Comparison of ENCODE assay signal across 1 cellular context in the genomic region with DNA sequence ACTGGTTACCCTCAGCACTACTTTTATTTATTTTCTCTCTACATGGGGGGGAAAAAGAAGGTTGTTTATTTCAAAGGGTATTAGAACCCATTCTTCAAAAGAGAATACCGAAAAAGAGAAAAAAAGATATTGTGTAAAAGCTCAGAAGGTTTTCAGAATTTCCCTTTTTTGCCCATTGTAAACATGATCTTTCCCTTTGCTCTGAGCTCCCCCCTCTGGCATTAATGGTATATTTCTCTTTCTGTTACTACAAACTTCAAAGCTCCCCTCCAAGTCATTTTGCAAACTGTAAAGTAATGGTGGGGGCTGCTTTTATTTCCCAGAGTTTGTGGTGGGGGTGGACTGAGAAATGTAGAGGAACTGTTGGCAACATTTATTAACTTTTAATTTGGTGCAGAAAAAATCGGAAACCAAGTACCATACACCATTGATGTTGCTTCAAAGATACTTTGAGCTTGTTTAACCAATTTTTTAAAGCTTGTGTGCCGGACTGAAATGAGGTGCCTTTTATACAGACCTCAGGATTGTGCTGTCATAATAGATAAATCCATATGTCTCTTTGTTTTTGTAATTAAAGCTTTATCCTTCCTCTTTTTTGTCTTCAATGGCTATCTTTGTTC.
TF ChIP-seq lines count a peak whose summit lies in the region.

No MANE protein-coding gene starts in this region.

TF ChIP-seq in K562, 482 proteins besides CTCF, POLR2A, EP300 and RAD21 (continued from another document):
- no peak for TF ChIP-seq CHCHD3 (CRISPR knock-in tag; IDR thresholded peaks at IDR 0.05)
- TF ChIP-seq, protein P1, sequence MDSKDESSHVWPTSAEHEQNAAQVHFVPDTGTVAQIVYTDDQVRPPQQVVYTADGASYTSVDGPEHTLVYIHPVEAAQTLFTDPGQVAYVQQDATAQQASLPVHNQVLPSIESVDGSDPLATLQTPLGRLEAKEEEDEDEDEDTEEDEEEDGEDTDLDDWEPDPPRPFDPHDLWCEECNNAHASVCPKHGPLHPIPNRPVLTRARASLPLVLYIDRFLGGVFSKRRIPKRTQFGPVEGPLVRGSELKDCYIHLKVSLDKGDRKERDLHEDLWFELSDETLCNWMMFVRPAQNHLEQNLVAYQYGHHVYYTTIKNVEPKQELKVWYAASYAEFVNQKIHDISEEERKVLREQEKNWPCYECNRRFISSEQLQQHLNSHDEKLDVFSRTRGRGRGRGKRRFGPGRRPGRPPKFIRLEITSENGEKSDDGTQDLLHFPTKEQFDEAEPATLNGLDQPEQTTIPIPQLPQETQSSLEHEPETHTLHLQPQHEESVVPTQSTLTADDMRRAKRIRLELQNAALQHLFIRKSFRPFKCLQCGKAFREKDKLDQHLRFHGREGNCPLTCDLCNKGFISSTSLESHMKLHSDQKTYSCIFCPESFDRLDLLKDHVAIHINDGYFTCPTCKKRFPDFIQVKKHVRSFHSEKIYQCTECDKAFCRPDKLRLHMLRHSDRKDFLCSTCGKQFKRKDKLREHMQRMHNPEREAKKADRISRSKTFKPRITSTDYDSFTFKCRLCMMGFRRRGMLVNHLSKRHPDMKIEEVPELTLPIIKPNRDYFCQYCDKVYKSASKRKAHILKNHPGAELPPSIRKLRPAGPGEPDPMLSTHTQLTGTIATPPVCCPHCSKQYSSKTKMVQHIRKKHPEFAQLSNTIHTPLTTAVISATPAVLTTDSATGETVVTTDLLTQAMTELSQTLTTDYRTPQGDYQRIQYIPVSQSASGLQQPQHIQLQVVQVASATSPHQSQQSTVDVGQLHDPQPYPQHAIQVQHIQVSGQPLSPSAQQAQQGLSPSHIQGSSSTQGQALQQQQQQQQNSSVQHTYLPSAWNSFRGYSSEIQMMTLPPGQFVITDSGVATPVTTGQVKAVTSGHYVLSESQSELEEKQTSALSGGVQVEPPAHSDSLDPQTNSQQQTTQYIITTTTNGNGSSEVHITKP (IDR thresholded peaks at IDR 0.05; ENCODE audit: partially characterized antibody): peak; percentile 31
- TF ChIP-seq HLTF (IDR thresholded peaks at IDR 0.05): no peak
- TF ChIP-seq, protein P2, sequence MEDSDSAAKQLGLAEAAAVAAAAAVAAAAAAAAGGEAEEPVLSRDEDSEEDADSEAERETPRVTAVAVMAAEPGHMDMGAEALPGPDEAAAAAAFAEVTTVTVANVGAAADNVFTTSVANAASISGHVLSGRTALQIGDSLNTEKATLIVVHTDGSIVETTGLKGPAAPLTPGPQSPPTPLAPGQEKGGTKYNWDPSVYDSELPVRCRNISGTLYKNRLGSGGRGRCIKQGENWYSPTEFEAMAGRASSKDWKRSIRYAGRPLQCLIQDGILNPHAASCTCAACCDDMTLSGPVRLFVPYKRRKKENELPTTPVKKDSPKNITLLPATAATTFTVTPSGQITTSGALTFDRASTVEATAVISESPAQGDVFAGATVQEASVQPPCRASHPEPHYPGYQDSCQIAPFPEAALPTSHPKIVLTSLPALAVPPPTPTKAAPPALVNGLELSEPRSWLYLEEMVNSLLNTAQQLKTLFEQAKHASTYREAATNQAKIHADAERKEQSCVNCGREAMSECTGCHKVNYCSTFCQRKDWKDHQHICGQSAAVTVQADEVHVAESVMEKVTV (CRISPR knock-in tag; IDR thresholded peaks at IDR 0.05): peak; percentile 81
- TF ChIP-seq SMC3 (conservative IDR thresholded peaks at IDR 0.05; ENCODE audit: insufficient read depth, low read depth, low read length): peak; percentile 37; the same call in 1 of the 2 replicates
- TF ChIP-seq BCOR (IDR thresholded peaks at IDR 0.05): no peak
- TF ChIP-seq, protein P3, sequence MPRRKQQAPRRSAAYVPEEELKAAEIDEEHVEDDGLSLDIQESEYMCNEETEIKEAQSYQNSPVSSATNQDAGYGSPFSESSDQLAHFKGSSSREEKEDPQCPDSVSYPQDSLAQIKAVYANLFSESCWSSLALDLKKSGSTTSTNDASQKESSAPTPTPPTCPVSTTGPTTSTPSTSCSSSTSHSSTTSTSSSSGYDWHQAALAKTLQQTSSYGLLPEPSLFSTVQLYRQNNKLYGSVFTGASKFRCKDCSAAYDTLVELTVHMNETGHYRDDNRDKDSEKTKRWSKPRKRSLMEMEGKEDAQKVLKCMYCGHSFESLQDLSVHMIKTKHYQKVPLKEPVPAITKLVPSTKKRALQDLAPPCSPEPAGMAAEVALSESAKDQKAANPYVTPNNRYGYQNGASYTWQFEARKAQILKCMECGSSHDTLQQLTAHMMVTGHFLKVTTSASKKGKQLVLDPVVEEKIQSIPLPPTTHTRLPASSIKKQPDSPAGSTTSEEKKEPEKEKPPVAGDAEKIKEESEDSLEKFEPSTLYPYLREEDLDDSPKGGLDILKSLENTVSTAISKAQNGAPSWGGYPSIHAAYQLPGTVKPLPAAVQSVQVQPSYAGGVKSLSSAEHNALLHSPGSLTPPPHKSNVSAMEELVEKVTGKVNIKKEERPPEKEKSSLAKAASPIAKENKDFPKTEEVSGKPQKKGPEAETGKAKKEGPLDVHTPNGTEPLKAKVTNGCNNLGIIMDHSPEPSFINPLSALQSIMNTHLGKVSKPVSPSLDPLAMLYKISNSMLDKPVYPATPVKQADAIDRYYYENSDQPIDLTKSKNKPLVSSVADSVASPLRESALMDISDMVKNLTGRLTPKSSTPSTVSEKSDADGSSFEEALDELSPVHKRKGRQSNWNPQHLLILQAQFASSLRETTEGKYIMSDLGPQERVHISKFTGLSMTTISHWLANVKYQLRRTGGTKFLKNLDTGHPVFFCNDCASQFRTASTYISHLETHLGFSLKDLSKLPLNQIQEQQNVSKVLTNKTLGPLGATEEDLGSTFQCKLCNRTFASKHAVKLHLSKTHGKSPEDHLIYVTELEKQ (CRISPR knock-in tag; IDR thresholded peaks at IDR 0.05): no peak
- no peak for TF ChIP-seq RBM34 (IDR thresholded peaks at IDR 0.05; ENCODE audit: borderline replicate concordance, insufficient read depth, low read length)
- TF ChIP-seq BCL6 (CRISPR knock-in tag; IDR thresholded peaks at IDR 0.05): no peak
- TF ChIP-seq MYC (IDR thresholded peaks at IDR 0.05; ENCODE audit: low read depth, low read length): no peak
- no peak for TF ChIP-seq MYC (CRISPR knock-in tag; IDR thresholded peaks at IDR 0.05; ENCODE audit: borderline replicate concordance, low read depth)
